ENCODE assay signal across 9 cellular contexts in the genomic region with DNA sequence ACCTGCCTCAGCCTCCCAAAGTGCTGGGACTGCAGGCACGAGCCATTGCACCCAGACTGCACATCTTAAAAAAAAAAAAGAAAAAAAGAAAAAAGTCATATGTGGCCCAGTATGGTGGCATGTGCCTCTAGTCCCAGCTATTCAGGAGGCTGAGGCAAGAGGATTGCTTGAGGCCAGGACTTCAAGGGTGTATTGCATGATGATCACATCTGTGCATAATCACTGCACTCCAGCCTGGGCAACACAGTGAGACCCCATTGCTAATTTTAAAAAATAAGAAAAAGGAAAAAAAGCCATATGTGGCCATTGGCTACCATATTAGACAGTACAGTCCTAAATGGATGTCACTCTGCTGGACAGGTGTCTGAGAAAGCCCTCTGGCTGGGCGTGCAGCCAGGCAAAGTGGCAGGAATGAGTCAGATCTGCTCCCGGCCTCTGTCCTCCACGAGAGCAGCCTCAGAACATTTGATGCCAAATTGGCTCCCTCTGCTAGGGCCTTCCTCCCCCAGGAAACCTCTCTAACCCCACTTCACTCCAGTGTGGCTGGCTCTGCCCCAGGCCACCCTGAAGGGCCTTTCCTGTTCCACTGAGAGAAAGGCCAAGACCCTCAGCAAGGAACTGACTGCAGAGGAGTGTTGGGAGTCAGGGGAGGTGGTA. TPM values are rescaled to one million over a fixed set of nuclear protein-coding genes. Genes with fewer than 3 reads are reported as not detected.
DNase-seq lines count a peak whose midpoint lies in the region; ATAC-seq, FAIRE-seq and TF ChIP-seq lines count a peak whose summit lies in the region.
"Had no signal": no experiment of that assay in that cellular context is flagged by ENCODE, and none has a peak within 500 bp of the region (broad histone marks: within the 10 kb centered on the region; RNA-seq: fewer than 3 reads in every experiment).

No MANE protein-coding gene starts in this region.

- ATAC-seq in GM21390 (IDR thresholded peaks at IDR 0.05; ENCODE audit: unreplicated experiment) = peak; percentile 63
- no peak for ATAC-seq in stimulated activated memory B cell treated with anti-CD40 and anti-IgM and Interleukin-4, amounts not matched to agents 10 μg/mL and 1 μg/mL and 100 μg/mL, for 72 hours

- H3K4me1 Mint-ChIP-seq in stimulated activated memory B cell treated with anti-CD40 and anti-IgM and Interleukin-4, amounts not matched to agents 10 μg/mL and 1 μg/mL and 100 μg/mL, for 72 hours = peaks cover 6% of the 10 kb centered on the region
- H3K4me1 Mint-ChIP-seq in T-helper 2 cell treated with Interferon-gamma antibody and Interleukin-4, amounts not matched to agents 5 μg/mL and 100 μg/mL, for 36 hours (ENCODE audit: low read depth) = no peaks in the 10 kb centered on the region

- no peaks in the 10 kb centered on the region for H3K27me3 ChIP-seq in spleen (replicated peaks in 1 of 7)

- intact Hi-C loops in spleen (cut with DNase I; ENCODE audit: low total_unique reads) = no loop called here

- H3K4me3 ChIP-seq in spleen = no peak overlapping the region

- H3K9me3 ChIP-seq in spleen = no peaks in the 10 kb centered on the region

- no peak for TF ChIP-seq CTCF in spleen (IDR thresholded peaks at IDR 0.05 in 8 of 11, conservative IDR thresholded peaks at IDR 0.05 in 3 of 11)

- DNase-seq in NCI-H69 (lab: John Stamatoyannopoulos, UW) (peak; percentile 3), fibroblast of peridontal ligament (ENCODE audit: extremely low read depth) (peak; percentile 18), spleen (peak; percentile 52), GM12891 (ENCODE audit: insufficient read length, low spot score) (no peak), AML-193 (lab: John Stamatoyannopoulos, UW) (no peak)
- no peak for DNase-seq in T-helper 2 cell treated with Interferon-gamma antibody and Interleukin-4, amounts not matched to agents 5 μg/mL and 100 μg/mL, for 36 hours (ENCODE audit: low spot score)
- DNase-seq: activated CD8-positive, alpha-beta memory T cell treated with anti-CD3 and anti-CD28 coated beads, Interleukin-2, amount 50 U/mL, for 4 hours had no signal

- TF ChIP-seq POLR2A in spleen (IDR thresholded peaks at IDR 0.05) = no peak
- no peak for TF ChIP-seq POLR2A in GM12891 (IDR thresholded peaks at IDR 0.05; ENCODE audit: low read depth, low read length)

- no peaks in the 10 kb centered on the region for H3K9me3 Mint-ChIP-seq in stimulated activated memory B cell treated with anti-CD40 and anti-IgM and Interleukin-4, amounts not matched to agents 10 μg/mL and 1 μg/mL and 100 μg/mL, for 72 hours
- no peaks in the 10 kb centered on the region for H3K9me3 Mint-ChIP-seq in T-helper 2 cell treated with Interferon-gamma antibody and Interleukin-4, amounts not matched to agents 5 μg/mL and 100 μg/mL, for 36 hours

- H3K36me3 Mint-ChIP-seq in stimulated activated memory B cell treated with anti-CD40 and anti-IgM and Interleukin-4, amounts not matched to agents 10 μg/mL and 1 μg/mL and 100 μg/mL, for 72 hours = no peaks in the 10 kb centered on the region
- H3K36me3 Mint-ChIP-seq in T-helper 2 cell treated with Interferon-gamma antibody and Interleukin-4, amounts not matched to agents 5 μg/mL and 100 μg/mL, for 36 hours (ENCODE audit: low read depth) = no peaks in the 10 kb centered on the region

- H3K4me1 ChIP-seq in spleen = no peaks in the 10 kb centered on the region

- H3K27me3 Mint-ChIP-seq in stimulated activated memory B cell treated with anti-CD40 and anti-IgM and Interleukin-4, amounts not matched to agents 10 μg/mL and 1 μg/mL and 100 μg/mL, for 72 hours = peaks cover 9% of the 10 kb centered on the region
- no peaks in the 10 kb centered on the region for H3K27me3 Mint-ChIP-seq in T-helper 2 cell treated with Interferon-gamma antibody and Interleukin-4, amounts not matched to agents 5 μg/mL and 100 μg/mL, for 36 hours (ENCODE audit: low read depth)

- H3K27ac ChIP-seq in spleen = no peak overlapping the region

- H3K36me3 ChIP-seq in spleen = no peaks in the 10 kb centered on the region

- no peak overlapping the region for H3K27ac Mint-ChIP-seq in stimulated activated memory B cell treated with anti-CD40 and anti-IgM and Interleukin-4, amounts not matched to agents 10 μg/mL and 1 μg/mL and 100 μg/mL, for 72 hours
- H3K27ac Mint-ChIP-seq in T-helper 2 cell treated with Interferon-gamma antibody and Interleukin-4, amounts not matched to agents 5 μg/mL and 100 μg/mL, for 36 hours = no peak overlapping the region

- H3K4me3 Mint-ChIP-seq in stimulated activated memory B cell treated with anti-CD40 and anti-IgM and Interleukin-4, amounts not matched to agents 10 μg/mL and 1 μg/mL and 100 μg/mL, for 72 hours = no peak overlapping the region
- H3K4me3 Mint-ChIP-seq in T-helper 2 cell treated with Interferon-gamma antibody and Interleukin-4, amounts not matched to agents 5 μg/mL and 100 μg/mL, for 36 hours = no peak overlapping the region

- FAIRE-seq in GM12891 (lab: Jason Lieb, UNC) = no peak

- 43 to 66% (median 60%) methylated on average over 4 of the region's 4 CpGs for WGBS in spleen, 5 donors

TF ChIP-seq in GM12891, 5 proteins besides CTCF, POLR2A, EP300 and RAD21:
- TF ChIP-seq SPI1 (IDR thresholded peaks at IDR 0.05; ENCODE audit: low read depth, low read length) (no peak), POU2F2 (IDR thresholded peaks at IDR 0.05; ENCODE audit: low read depth, low read length) (no peak), PAX5 (IDR thresholded peaks at IDR 0.05; ENCODE audit: insufficient read depth, low read length, severe bottlenecking) (no peak), TAF1 (IDR thresholded peaks at IDR 0.05; ENCODE audit: low read depth, low read length) (no peak), POLR2AphosphoS5 (IDR thresholded peaks at IDR 0.05; ENCODE audit: low read depth, low read length) (no peak)

RNA-seq across cellular contexts. Expression of a gene that starts 14.7 kb away (rescaled TPM):
- total RNA-seq in spleen = not detected
- polyA plus RNA-seq in spleen = not detected
- polyA plus RNA-seq in GM12891 (2012; ENCODE audit: low read depth, missing spikeins) = 0.08 TPM

RNA-seq across cellular contexts. Expression of a gene that starts 21.4 kb away (rescaled TPM):
- total RNA-seq in spleen = 1 to 10 TPM; 3.8 to 9.6 (median 7.3) TPM
- polyA plus RNA-seq in spleen = 1 to 10 TPM; 1.0 to 1.5 (median 1.1) TPM
- 1.7 TPM for polyA plus RNA-seq in GM12891 (2012; ENCODE audit: low read depth, missing spikeins)

RNA-seq across cellular contexts. Expression of a gene that starts 28.1 kb away (rescaled TPM):
- 10 to 100 TPM; 32.4 to 51.4 (median 44.5) TPM for total RNA-seq in spleen
- polyA plus RNA-seq in spleen = 10 to 100 TPM; 29.7 to 31.0 (median 29.9) TPM
- 52.3 TPM for polyA plus RNA-seq in GM12891 (2012; ENCODE audit: low read depth, missing spikeins)

RNA-seq across cellular contexts. Expression of a gene that starts 57.5 kb away (rescaled TPM):
- total RNA-seq in spleen = under 1 TPM in 1 of 7 donors, not detected in 6; 0.41 TPM
- polyA plus RNA-seq in spleen = under 1 TPM in 1 of 3 donors, not detected in 2; 0.04 TPM
- polyA plus RNA-seq in GM12891 (2012; ENCODE audit: low read depth, missing spikeins) = not detected

RNA-seq across cellular contexts. Expression of a gene that starts 59.8 kb away (rescaled TPM):
- total RNA-seq in spleen = not detected
- polyA plus RNA-seq in spleen = not detected
- polyA plus RNA-seq in GM12891 (2012; ENCODE audit: low read depth, missing spikeins) = not detected

Comparison
In these comparisons a context has a peak if more than half of its experiments do, and no peak if none do; other contexts are left out.
1. DNase-seq: peak in NCI-H69 (single experiment), fibroblast of peridontal ligament (single experiment) and spleen (single experiment); none in GM12891 (single experiment), T-helper 2 cell treated with Interferon-gamma antibody and Interleukin-4, amounts not matched to agents 5 μg/mL and 100 μg/mL, for 36 hours (single experiment) and AML-193 (0 of 2).